ENCODE assay signal across 22 cellular contexts in the genomic region with DNA sequence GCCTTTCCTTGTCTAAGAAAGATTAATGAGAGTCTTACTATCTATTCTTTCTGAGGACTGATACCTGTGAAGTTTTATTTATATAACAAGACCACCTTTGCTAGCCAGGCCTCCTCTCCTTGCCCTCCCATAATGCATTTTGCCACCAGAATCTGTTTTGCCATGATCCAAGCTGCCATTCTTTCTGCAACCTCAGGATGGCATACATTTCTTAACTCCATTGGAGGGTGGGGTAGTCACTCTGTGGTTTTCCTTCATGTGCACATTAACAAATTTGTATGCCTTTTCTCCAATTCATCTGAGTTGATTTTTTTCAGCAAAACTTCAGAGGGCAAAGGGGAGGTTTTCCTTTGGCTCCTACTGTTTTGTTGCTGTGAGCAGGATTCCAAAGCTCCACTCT. TPM values are rescaled to one million over a fixed set of nuclear protein-coding genes. Genes with fewer than 3 reads are reported as not detected.
A peak's percentile ranks its signal among the peaks of the same experiment; 100 is the strongest.
DNase-seq lines count a peak whose midpoint lies in the region; ATAC-seq and TF ChIP-seq lines count a peak whose summit lies in the region.
"Had no signal": no experiment of that assay in that cellular context is flagged by ENCODE, and none has a peak within 500 bp of the region (broad histone marks: within the 10 kb centered on the region; RNA-seq: fewer than 3 reads in every experiment).

No MANE protein-coding gene starts in this region.

- POLR2A ChIA-PET in PC-3 (lab: Charles Lee; ENCODE audit: unreplicated experiment) = no interaction called here

- no peaks in the 10 kb centered on the region for H3K27me3 ChIP-seq in GM23338 (ENCODE audit: insufficient read depth)
- no peaks in the 10 kb centered on the region for H3K27me3 ChIP-seq in PC-3 (ENCODE audit: low read length)
- no peaks in the 10 kb centered on the region for H3K27me3 ChIP-seq in colonic mucosa
- H3K27me3 ChIP-seq: BLaER1 had no signal

- H3K27ac ChIP-seq in GM23338 (ENCODE audit: low read depth) (no peak overlapping the region), PC-3 (ENCODE audit: low read length) (no peak overlapping the region), colonic mucosa (no peak overlapping the region), coronary artery (no peak overlapping the region)
- H3K27ac ChIP-seq: BLaER1 had no signal

- DNase-seq in Ammon's horn (ENCODE audit: low spot score) (peak; percentile 13), GM23338 (ENCODE audit: low spot score) (peak; percentile 21), PC-3 (peak; percentile 16), kidney tubule cell (ENCODE audit: low spot score) (peak; percentile 20), colonic mucosa (no peak), coronary artery (ENCODE audit: low spot score) (no peak)
- no peak for DNase-seq in stimulated activated CD4-positive, alpha-beta T cell treated with anti-CD3 and anti-CD28 coated beads, Interleukin-2, amount 100 ng/mL, for 48 hours
- DNase-seq: activated CD4-positive, alpha-beta T cell treated with anti-CD3 and anti-CD28 coated beads, Interleukin-2, amount 50 U/mL, for 48 hours; activated naive CD8-positive, alpha-beta T cell treated with anti-CD3 and anti-CD28 coated beads for 36 hours; activated T-cell treated with anti-CD3 and anti-CD28 coated beads, Interleukin-2, amount 50 U/mL, for 4 hours; effector CD4-positive, alpha-beta T cell; GOT3; naive thymus-derived CD8-positive, alpha-beta T cell; NCI-H1092 treated with DMSO at 0.1 percent for 48 hours; NCI-H2227 treated with DMSO at 0.1 percent for 48 hours; right cardiac atrium; stimulated activated CD4-positive, alpha-beta T cell treated with anti-CD3 and anti-CD28 coated beads, Interleukin-1b, Interleukin-23, amount 100 ng/mL, for 48 hours had no signal

- no peak overlapping the region for H3K27ac Mint-ChIP-seq in GM23338
- H3K27ac Mint-ChIP-seq: activated naive CD8-positive, alpha-beta T cell treated with anti-CD3 and anti-CD28 coated beads for 36 hours had no signal

- TF ChIP-seq CTCF in GM23338 (conservative IDR thresholded peaks at IDR 0.05; ENCODE audit: low read depth in 2 of 2) (peak in 1 of 2 experiments; percentile 45; a peak in 3 of 4 replicates), PC-3 (conservative IDR thresholded peaks at IDR 0.05; ENCODE audit: low read depth, low read length) (0 out of 2 replicates have a peak, but pooled peaks have one; percentile 14), colonic mucosa (IDR thresholded peaks at IDR 0.05) (no peak), coronary artery (IDR thresholded peaks at IDR 0.05) (no peak)

- no TSS peak for BruUV-seq in PC-3 (replicated peaks; lab: Mats Ljungman, UMichigan)

- H3K4me1 ChIP-seq in GM23338 (ENCODE audit: insufficient read depth) = no peaks in the 10 kb centered on the region
- no peaks in the 10 kb centered on the region for H3K4me1 ChIP-seq in PC-3 (ENCODE audit: insufficient read depth, low read length)
- no peaks in the 10 kb centered on the region for H3K4me1 ChIP-seq in colonic mucosa
- H3K4me1 ChIP-seq: BLaER1 had no signal

- H3K9me2 ChIP-seq in GM23338 (ENCODE audit: insufficient read depth) = no peaks in the 10 kb centered on the region
- no peaks in the 10 kb centered on the region for H3K9me2 ChIP-seq in PC-3 (replicated peaks; ENCODE audit: low read length)

- H4K20me1 ChIP-seq in GM23338 (replicated peaks; ENCODE audit: insufficient read depth) (no peaks in the 10 kb centered on the region), PC-3 (ENCODE audit: low read length) (no peaks in the 10 kb centered on the region)
- H4K20me1 ChIP-seq: BLaER1 had no signal

- H3K36me3 ChIP-seq in GM23338 (ENCODE audit: insufficient read depth) = 0 out of 2 replicates have a peak, but pooled peaks cover 7% of the 10 kb centered on the region
- no peaks in the 10 kb centered on the region for H3K36me3 ChIP-seq in PC-3 (ENCODE audit: low read depth, low read length)
- no peaks in the 10 kb centered on the region for H3K36me3 ChIP-seq in colonic mucosa
- H3K36me3 ChIP-seq: BLaER1 had no signal

- H3K4me2 ChIP-seq in GM23338 (no peak overlapping the region), PC-3 (ENCODE audit: low read length) (no peak overlapping the region)
- H3K4me2 ChIP-seq: BLaER1 had no signal

- no peak overlapping the region for H3K4me3 ChIP-seq in GM23338
- H3K4me3 ChIP-seq in PC-3 (ENCODE audit: low read length) = no peak overlapping the region
- no peak overlapping the region for H3K4me3 ChIP-seq in colonic mucosa
- H3K4me3 ChIP-seq in coronary artery = no peak overlapping the region
- H3K4me3 ChIP-seq: BLaER1, lung had no signal

- H3K9ac ChIP-seq in PC-3 (ENCODE audit: low read length) (no peak overlapping the region), colonic mucosa (ENCODE audit: low read depth in 2 of 2, low read length in 2 of 2) (no peak overlapping the region)
- H3K9ac ChIP-seq: BLaER1 had no signal

- peaks cover 14% of the 10 kb centered on the region for H3K9me3 Mint-ChIP-seq in GM23338

- peak; percentile 46; the same call in 2 of the 3 replicates for ATAC-seq in GM23338
- no peak for ATAC-seq in PC-3
- ATAC-seq in HG02970 (IDR thresholded peaks at IDR 0.05; ENCODE audit: low FRiP score, unreplicated experiment) = no peak
- ATAC-seq: activated T-cell treated with anti-CD3 and anti-CD28 coated beads, Interleukin-2, amount 50 U/mL, for 4 hours; HepG2; naive thymus-derived CD8-positive, alpha-beta T cell; SK-N-SH treated with all-trans-retinoic acid at 6 μM for 48 hours had no signal

- H3K4me3 Mint-ChIP-seq in GM23338 = no peak overlapping the region
- H3K4me3 Mint-ChIP-seq: activated naive CD8-positive, alpha-beta T cell treated with anti-CD3 and anti-CD28 coated beads for 36 hours; activated T-cell treated with anti-CD3 and anti-CD28 coated beads, Interleukin-2, amount 50 U/mL, for 4 hours; naive thymus-derived CD8-positive, alpha-beta T cell had no signal

- intact Hi-C loops in PC-3 (cut with micrococcal nuclease) (no loop called here), colonic mucosa (cut with DNase I) (no loop called here)

- H3K79me2 ChIP-seq in GM23338 (replicated peaks; ENCODE audit: insufficient read depth) = no peaks in the 10 kb centered on the region
- H3K79me2 ChIP-seq in PC-3 (ENCODE audit: low read length) = no peaks in the 10 kb centered on the region

- no peak overlapping the region for H2AFZ ChIP-seq in GM23338
- H2AFZ ChIP-seq in PC-3 (ENCODE audit: low read length) = no peak overlapping the region

- H3K27me3 Mint-ChIP-seq in GM23338 (ENCODE audit: insufficient read depth, low read depth, poor library complexity) = peaks cover 4% of the 10 kb centered on the region
- H3K27me3 Mint-ChIP-seq: activated naive CD8-positive, alpha-beta T cell treated with anti-CD3 and anti-CD28 coated beads for 36 hours; naive thymus-derived CD8-positive, alpha-beta T cell had no signal

- peaks cover 9% of the 10 kb centered on the region; the same call in 1 of the 3 replicates for H3K36me3 Mint-ChIP-seq in GM23338 (ENCODE audit: low read depth)

- H3K9me3 ChIP-seq in PC-3 (ENCODE audit: low read length) (no peaks in the 10 kb centered on the region), colonic mucosa (no peaks in the 10 kb centered on the region)

- CTCF ChIA-PET in PC-3 (lab: Charles Lee) = no interaction called here

- H3F3A ChIP-seq in GM23338 (replicated peaks; ENCODE audit: low read depth) (no peaks in the 10 kb centered on the region), PC-3 (ENCODE audit: low read length, unreplicated experiment) (no peaks in the 10 kb centered on the region)

- no peaks in the 10 kb centered on the region for H3K4me1 Mint-ChIP-seq in GM23338

TF ChIP-seq in GM23338, 12 proteins besides CTCF, POLR2A, EP300 and RAD21:
- TF ChIP-seq JUNB (IDR thresholded peaks at IDR 0.05; ENCODE audit: unreplicated experiment) = no peak

RNA-seq across cellular contexts. Expression of a gene that starts 26.4 kb away (rescaled TPM):
- 4.4 and 5.6 TPM in 2 replicates for total RNA-seq in GM23338 (2014; rRNA removed; shearing (Covaris generic))
- polyA plus RNA-seq in GM23338 (2016; fragmentation: Nextera tagmentation; extraction: Ambion mirVana) = 2.2 and 2.3 TPM in 2 replicates
- total RNA-seq in PC-3 (2014; rRNA removed) (2.8 and 5.1 TPM in 2 replicates), colonic mucosa (10 to 100 TPM; 14.2 to 28.4 TPM)

Comparison
In these comparisons a context has a peak if more than half of its experiments do, and no peak if none do; other contexts are left out.
1. DNase-seq: peak in Ammon's horn (single experiment), GM23338 (single experiment), PC-3 (single experiment) and kidney tubule cell (single experiment); none in colonic mucosa (single experiment), stimulated activated CD4-positive, alpha-beta T cell treated with anti-CD3 and anti-CD28 coated beads, Interleukin-2, amount 100 ng/mL, for 48 hours (0 of 2) and coronary artery (single experiment).